ENCODE assay signal across 8 cellular contexts in the genomic region with DNA sequence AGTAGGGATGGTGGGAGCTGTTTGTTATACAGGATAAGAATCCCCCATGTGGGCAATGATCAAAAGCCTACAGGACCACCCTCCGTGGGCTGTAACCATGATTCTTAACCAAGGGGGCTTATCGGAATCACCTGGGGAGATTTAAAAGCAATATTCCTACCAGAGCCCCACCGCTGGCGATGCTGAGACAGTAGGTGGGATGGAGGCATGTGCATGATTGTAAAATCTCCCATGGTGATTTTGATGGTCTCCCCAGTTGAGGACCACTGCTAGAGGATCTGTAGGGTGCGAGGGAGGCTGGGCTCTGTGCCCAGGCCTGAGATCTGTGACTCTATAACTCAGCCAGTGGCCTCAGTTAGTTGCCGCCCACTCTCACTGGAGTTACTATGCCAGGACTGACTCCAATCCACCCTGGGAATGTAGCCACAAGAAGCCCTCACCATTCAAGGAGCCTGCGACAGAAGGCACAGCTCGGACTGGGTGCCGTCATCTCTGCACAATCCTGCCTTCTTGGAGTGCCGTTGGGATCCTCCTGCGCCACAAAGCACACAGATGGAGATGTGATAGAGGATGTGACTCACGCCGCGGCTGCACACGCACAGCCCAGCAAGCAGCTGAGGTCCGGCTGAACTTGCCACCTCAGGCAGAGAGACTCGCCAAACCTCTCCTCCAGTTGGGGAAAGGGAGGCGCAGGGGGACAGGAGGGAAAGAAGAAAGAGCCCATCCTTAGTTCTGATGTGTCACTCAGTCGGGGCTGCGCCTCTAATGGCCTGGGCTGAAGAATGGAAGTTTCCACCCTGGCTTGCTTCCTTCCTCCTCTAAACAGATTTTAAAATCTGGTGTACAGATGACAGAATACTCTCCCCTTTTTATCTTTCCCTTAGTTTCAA. TPM values are rescaled to one million over a fixed set of nuclear protein-coding genes. Genes with fewer than 3 reads are reported as not detected.
A peak's percentile ranks its signal among the peaks of the same experiment; 100 is the strongest.
DNase-seq lines count a peak whose midpoint lies in the region; ATAC-seq and TF ChIP-seq lines count a peak whose summit lies in the region.

No MANE protein-coding gene starts in this region.

- CTCF ChIA-PET in PC-3 (lab: Charles Lee) = interaction anchor here (0.6 kb wide), 1 partner anchor 68 kb away, joined by 4 read pairs; no protein-coding TSS in a partner anchor

- ATAC-seq in PC-3 = peak; percentile 93
- no peak for ATAC-seq in GM21367 (IDR thresholded peaks at IDR 0.05; ENCODE audit: unreplicated experiment)
- ATAC-seq in naive thymus-derived CD8-positive, alpha-beta T cell = no peak

- H3K79me2 ChIP-seq in PC-3 (ENCODE audit: low read length) = no peaks in the 10 kb centered on the region

- H3K9me2 ChIP-seq in PC-3 (replicated peaks; ENCODE audit: low read length) = no peaks in the 10 kb centered on the region

- no peaks in the 10 kb centered on the region for H3K36me3 Mint-ChIP-seq in nephron (ENCODE audit: low read depth)
- no peaks in the 10 kb centered on the region for H3K36me3 Mint-ChIP-seq in naive thymus-derived CD8-positive, alpha-beta T cell

- peaks cover 40% of the 10 kb centered on the region for H3K4me1 Mint-ChIP-seq in nephron
- H3K4me1 Mint-ChIP-seq in naive thymus-derived CD8-positive, alpha-beta T cell = peaks cover 0 to 5% (median 2%) of the 10 kb centered on the region in 4 donors

- POLR2A ChIA-PET in PC-3 (lab: Charles Lee; ENCODE audit: unreplicated experiment) = interaction anchor here (0.6 kb wide), 1 partner anchor 84 kb away, joined by 3 read pairs; the partner anchor contains the start of gene STXBP3
- POLR2A ChIA-PET in naive thymus-derived CD8-positive, alpha-beta T cell (lab: Charles Lee) = no interaction called here

- no peaks in the 10 kb centered on the region for H3F3A ChIP-seq in PC-3 (ENCODE audit: low read length, unreplicated experiment)

- H3K4me3 Mint-ChIP-seq in nephron = peak overlapping the region in 1 of 3 experiments; percentile 24
- H3K4me3 Mint-ChIP-seq in naive thymus-derived CD8-positive, alpha-beta T cell = no peak overlapping the region

- no peak overlapping the region for H3K4me3 ChIP-seq in BLaER1 treated with 17β-estradiol and CSF1 and Interleukin-3, amounts not matched to agents 10 nM and 100 nM
- H3K4me3 ChIP-seq in PC-3 (ENCODE audit: low read length) = peak overlapping the region; percentile 39; the same call in 1 of the 2 replicates
- H3K4me3 ChIP-seq in epithelial cell of esophagus (ENCODE audit: low read length) = peak overlapping the region; percentile 12

- H3K4me2 ChIP-seq in BLaER1 treated with 17β-estradiol and CSF1 and Interleukin-3, amounts not matched to agents 10 nM and 100 nM = peak overlapping the region in 9 of 11 experiments; percentile 26 to 65 (median 55); a peak in 16 of 22 replicates
- peak overlapping the region; percentile 76 for H3K4me2 ChIP-seq in PC-3 (ENCODE audit: low read length)

- H3K27ac ChIP-seq in BLaER1 treated with 17β-estradiol and CSF1 and Interleukin-3, amounts not matched to agents 10 nM and 100 nM = peak overlapping the region in 7 of 11 experiments; percentile 3 to 52 (median 30); a peak in 10 of 22 replicates
- H3K27ac ChIP-seq in PC-3 (ENCODE audit: low read length) = peak overlapping the region; percentile 93

- no peaks in the 10 kb centered on the region for H4K20me1 ChIP-seq in BLaER1 treated with 17β-estradiol and CSF1 and Interleukin-3, amounts not matched to agents 10 nM and 100 nM
- no peaks in the 10 kb centered on the region for H4K20me1 ChIP-seq in PC-3 (ENCODE audit: low read length)

- TF ChIP-seq CTCF in PC-3 (conservative IDR thresholded peaks at IDR 0.05; ENCODE audit: low read depth, low read length) (no peak), epithelial cell of esophagus (IDR thresholded peaks at IDR 0.05; ENCODE audit: insufficient read depth, low read depth, low read length, missing control alignments) (no peak), nephron (IDR thresholded peaks at IDR 0.05; ENCODE audit: unreplicated experiment in 3 of 3) (no peak)

- H2AFZ ChIP-seq in PC-3 (ENCODE audit: low read length) = peak overlapping the region; percentile 47

- DNase-seq in PC-3 (peak; percentile 95), epithelial cell of esophagus (ENCODE audit: low read depth) (peak; percentile 85), kidney glomerular epithelial cell (lab: John Stamatoyannopoulos, UW) (no peak)
- DNase-seq in naive thymus-derived CD8-positive, alpha-beta T cell = no peak
- DNase-seq in activated CD4-positive, alpha-beta T cell treated with anti-CD3 and anti-CD28 coated beads for 1 hour = no peak

- no peaks in the 10 kb centered on the region for H3K9me3 ChIP-seq in BLaER1 treated with 17β-estradiol and CSF1 and Interleukin-3, amounts not matched to agents 10 nM and 100 nM (replicated peaks in 1 of 11)
- H3K9me3 ChIP-seq in PC-3 (ENCODE audit: low read length) = no peaks in the 10 kb centered on the region

- peaks cover 0 to 27% (median 19%) of the 10 kb centered on the region in 10 experiments; a peak in 16 of 20 replicates for H3K4me1 ChIP-seq in BLaER1 treated with 17β-estradiol and CSF1 and Interleukin-3, amounts not matched to agents 10 nM and 100 nM
- peaks cover 42% of the 10 kb centered on the region for H3K4me1 ChIP-seq in PC-3 (ENCODE audit: insufficient read depth, low read length)

- H3K27ac Mint-ChIP-seq in nephron = peak overlapping the region; percentile 57 to 91 (median 71)
- no peak overlapping the region for H3K27ac Mint-ChIP-seq in naive thymus-derived CD8-positive, alpha-beta T cell

- BruUV-seq in PC-3 (replicated peaks; lab: Mats Ljungman, UMichigan) = TSS peak; percentile 60

- H3K27me3 ChIP-seq in BLaER1 treated with 17β-estradiol and CSF1 and Interleukin-3, amounts not matched to agents 10 nM and 100 nM = no peaks in the 10 kb centered on the region
- H3K27me3 ChIP-seq in PC-3 (ENCODE audit: low read length) = no peaks in the 10 kb centered on the region

- no peaks in the 10 kb centered on the region for H3K27me3 Mint-ChIP-seq in nephron (ENCODE audit: low read depth)
- peaks cover 0 to 3% (median 0%) of the 10 kb centered on the region in 5 donors for H3K27me3 Mint-ChIP-seq in naive thymus-derived CD8-positive, alpha-beta T cell

- H3K36me3 ChIP-seq in BLaER1 treated with 17β-estradiol and CSF1 and Interleukin-3, amounts not matched to agents 10 nM and 100 nM = no peaks in the 10 kb centered on the region
- no peaks in the 10 kb centered on the region for H3K36me3 ChIP-seq in PC-3 (ENCODE audit: low read depth, low read length)

- no peaks in the 10 kb centered on the region for H3K9me3 Mint-ChIP-seq in nephron
- H3K9me3 Mint-ChIP-seq in naive thymus-derived CD8-positive, alpha-beta T cell = no peaks in the 10 kb centered on the region

- intact Hi-C loops in PC-3 (cut with micrococcal nuclease) = no loop called here

- peak overlapping the region in 1 of 11 experiments; percentile 10; a peak in 2 of 22 replicates for H3K9ac ChIP-seq in BLaER1 treated with 17β-estradiol and CSF1 and Interleukin-3, amounts not matched to agents 10 nM and 100 nM
- H3K9ac ChIP-seq in PC-3 (ENCODE audit: low read length) = peak overlapping the region; percentile 66

RNA-seq across cellular contexts. Expression of gene AKNAD1, which starts 26.5 kb away (rescaled TPM):
- total RNA-seq in PC-3 (2014; rRNA removed) = 0.07 and 1.8 TPM in 2 replicates
- not detected for total RNA-seq in naive thymus-derived CD8-positive, alpha-beta T cell
- not detected for polyA plus RNA-seq in naive thymus-derived CD8-positive, alpha-beta T cell

RNA-seq across cellular contexts. Expression of gene GPSM2, which starts 46.4 kb away (rescaled TPM):
- total RNA-seq in PC-3 (2014; rRNA removed) = 48.5 and 56.6 TPM in 2 replicates
- 1 to 10 TPM in 1 of 2 experiments, under 1 TPM in 1; 0.88 to 2.3 TPM for total RNA-seq in naive thymus-derived CD8-positive, alpha-beta T cell
- under 1 TPM; 0.33 to 0.59 (median 0.58) TPM for polyA plus RNA-seq in naive thymus-derived CD8-positive, alpha-beta T cell

Comparison
In these comparisons a context has a peak if more than half of its experiments do, and no peak if none do; other contexts are left out.
1. H3K4me3 ChIP-seq: peak in PC-3 (single experiment) and epithelial cell of esophagus (single experiment); none in BLaER1 treated with 17β-estradiol and CSF1 and Interleukin-3, amounts not matched to agents 10 nM and 100 nM (0 of 10).
2. DNase-seq: peak in PC-3 (single experiment) and epithelial cell of esophagus (single experiment); none in kidney glomerular epithelial cell (single experiment), naive thymus-derived CD8-positive, alpha-beta T cell (0 of 10) and activated CD4-positive, alpha-beta T cell treated with anti-CD3 and anti-CD28 coated beads for 1 hour (single experiment).
3. H3K27ac Mint-ChIP-seq: peak in nephron (3 of 3); none in naive thymus-derived CD8-positive, alpha-beta T cell (0 of 10).
4. RNA of gene GPSM2, which starts 46.4 kb away (total RNA-seq): 48.5 to 56.6 TPM in PC-3; 0.88 to 2.3 TPM in naive thymus-derived CD8-positive, alpha-beta T cell; every median in the first group is over 10 times any median in the second.